In genomic region chr12:109295764-109296425, GRCh38 we compare ENCODE assay signal across 31 cellular contexts. TPM values are rescaled to one million over a fixed set of nuclear protein-coding genes. Genes with fewer than 3 reads are reported as not detected.
"Had no signal": no experiment of that assay in that cellular context is flagged by ENCODE, and none has a peak within 500 bp of the region (broad histone marks: within the 10 kb centered on the region; RNA-seq: fewer than 3 reads in every experiment).

No MANE protein-coding gene starts in this region.

- DNase-seq: activated B cell treated with CpG ODN at 0.5 μM for 24 hours; activated CD4-positive, alpha-beta memory T cell treated with anti-CD3 and anti-CD28 coated beads, Interleukin-2, amount 10 ng/mL, durations not matched to agents 7 days and 5 days; activated CD4-positive, alpha-beta T cell treated with anti-CD3 and anti-CD28 coated beads for 36 hours; activated CD4-positive, alpha-beta T cell treated with anti-CD3 and anti-CD28 coated beads, Interleukin-2, amount 50 U/mL, for 1 hour; activated naive CD8-positive, alpha-beta T cell treated with anti-CD3 and anti-CD28 coated beads, Interleukin-2, amount 50 U/mL, for 24 hours; activated T-cell treated with anti-CD3 and anti-CD28 coated beads for 4 hours; activated T-cell treated with anti-CD3 and anti-CD28 coated beads, Interleukin-2, amount 50 U/mL, for 48 hours; amygdala; brain microvascular endothelial cell; KG1; NCI-H1092; NCI-H1417 treated with DMSO at 0.1 percent for 48 hours; NCI-H1694; NCI-H2029 treated with DMSO at 0.1 percent for 48 hours; NCI-H345; NCI-H510A; NCI-H526 treated with DMSO at 0.1 percent for 48 hours; NCI-H82; T-cell; T-helper 2 cell; T1000 had no signal

- H3K27ac Mint-ChIP-seq: activated B cell treated with CpG ODN at 0.5 μM for 24 hours; activated CD4-positive, alpha-beta memory T cell treated with anti-CD3 and anti-CD28 coated beads, Interleukin-2, amount 10 ng/mL, durations not matched to agents 7 days and 5 days; activated CD4-positive, alpha-beta T cell treated with anti-CD3 and anti-CD28 coated beads for 36 hours; activated naive CD4-positive, alpha-beta T cell treated with anti-CD3 and anti-CD28 coated beads, Interleukin-2, amount 50 U/mL, for 72 hours; activated naive CD8-positive, alpha-beta T cell treated with anti-CD3 and anti-CD28 coated beads, Interleukin-2, amount 50 U/mL, for 24 hours; activated T-helper 17 cell treated with anti-CD3 and anti-CD28 coated beads, Interleukin-2, amount 50 U/mL, for 72 hours; T-cell had no signal

- H3K4me1 Mint-ChIP-seq: activated B cell treated with CpG ODN at 0.5 μM for 24 hours; activated CD4-positive, alpha-beta memory T cell treated with anti-CD3 and anti-CD28 coated beads, Interleukin-2, amount 10 ng/mL, durations not matched to agents 7 days and 5 days; activated CD4-positive, alpha-beta T cell treated with anti-CD3 and anti-CD28 coated beads for 36 hours; activated naive CD8-positive, alpha-beta T cell treated with anti-CD3 and anti-CD28 coated beads, Interleukin-2, amount 50 U/mL, for 24 hours; activated T-helper 17 cell treated with anti-CD3 and anti-CD28 coated beads, Interleukin-2, amount 50 U/mL, for 72 hours; T-cell had no signal

- H3K4me3 Mint-ChIP-seq: activated B cell treated with CpG ODN at 0.5 μM for 24 hours; activated CD4-positive, alpha-beta memory T cell treated with anti-CD3 and anti-CD28 coated beads, Interleukin-2, amount 10 ng/mL, durations not matched to agents 7 days and 5 days; activated CD4-positive, alpha-beta T cell treated with anti-CD3 and anti-CD28 coated beads for 36 hours; activated naive CD8-positive, alpha-beta T cell treated with anti-CD3 and anti-CD28 coated beads, Interleukin-2, amount 50 U/mL, for 24 hours; activated T-helper 17 cell treated with anti-CD3 and anti-CD28 coated beads, Interleukin-2, amount 50 U/mL, for 72 hours; T-cell had no signal

- ATAC-seq: activated CD4-positive, alpha-beta T cell treated with anti-CD3 and anti-CD28 coated beads for 36 hours; activated naive CD4-positive, alpha-beta T cell treated with anti-CD3 and anti-CD28 coated beads, Interleukin-2, amount 50 U/mL, for 72 hours; activated naive CD8-positive, alpha-beta T cell treated with anti-CD3 and anti-CD28 coated beads, Interleukin-2, amount 50 U/mL, for 24 hours; activated T-helper 17 cell treated with anti-CD3 and anti-CD28 coated beads, Interleukin-2, amount 50 U/mL, for 72 hours; Right ventricle myocardium inferior had no signal

- H3K27ac ChIP-seq: brain microvascular endothelial cell, SK-N-MC had no signal

- H3K4me3 ChIP-seq: SK-N-MC had no signal

- H3K9me3 Mint-ChIP-seq: activated B cell treated with CpG ODN at 0.5 μM for 24 hours; activated CD4-positive, alpha-beta memory T cell treated with anti-CD3 and anti-CD28 coated beads, Interleukin-2, amount 10 ng/mL, durations not matched to agents 7 days and 5 days; activated naive CD4-positive, alpha-beta T cell treated with anti-CD3 and anti-CD28 coated beads, Interleukin-2, amount 50 U/mL, for 72 hours; activated naive CD8-positive, alpha-beta T cell treated with anti-CD3 and anti-CD28 coated beads, Interleukin-2, amount 50 U/mL, for 24 hours; activated T-helper 17 cell treated with anti-CD3 and anti-CD28 coated beads, Interleukin-2, amount 50 U/mL, for 72 hours; T-cell had no signal

- FAIRE-seq: TTC549 had no signal

- H3K36me3 Mint-ChIP-seq: activated naive CD4-positive, alpha-beta T cell treated with anti-CD3 and anti-CD28 coated beads, Interleukin-2, amount 50 U/mL, for 72 hours; T-cell had no signal

- H3K36me3 ChIP-seq: brain microvascular endothelial cell had no signal

RNA-seq across cellular contexts. Expression of gene FOXN4, which starts 13.2 kb away (rescaled TPM):
- total RNA-seq: activated B cell treated with CpG ODN at 0.5 μM for 24 hours; activated CD4-positive, alpha-beta memory T cell treated with anti-CD3 and anti-CD28 coated beads, Interleukin-2, amount 10 ng/mL, durations not matched to agents 7 days and 5 days; activated CD4-positive, alpha-beta T cell treated with anti-CD3 and anti-CD28 coated beads for 36 hours; activated CD8-positive, alpha-beta memory T cell treated with anti-CD3 and anti-CD28 coated beads for 36 hours; activated naive CD4-positive, alpha-beta T cell treated with anti-CD3 and anti-CD28 coated beads, Interleukin-2, amount 50 U/mL, for 72 hours; activated T-helper 17 cell treated with anti-CD3 and anti-CD28 coated beads, Interleukin-2, amount 50 U/mL, for 72 hours; cardiac septum; LHCN-M2; M059J; Right ventricle myocardium inferior; RPMI7951; T-cell had no signal

RNA-seq across cellular contexts. Expression of gene MYO1H, which starts 51.8 kb away (rescaled TPM):
- total RNA-seq: activated B cell treated with CpG ODN at 0.5 μM for 24 hours; activated CD4-positive, alpha-beta memory T cell treated with anti-CD3 and anti-CD28 coated beads, Interleukin-2, amount 10 ng/mL, durations not matched to agents 7 days and 5 days; activated CD4-positive, alpha-beta T cell treated with anti-CD3 and anti-CD28 coated beads for 36 hours; activated CD8-positive, alpha-beta memory T cell treated with anti-CD3 and anti-CD28 coated beads for 36 hours; activated naive CD4-positive, alpha-beta T cell treated with anti-CD3 and anti-CD28 coated beads, Interleukin-2, amount 50 U/mL, for 72 hours; activated T-helper 17 cell treated with anti-CD3 and anti-CD28 coated beads, Interleukin-2, amount 50 U/mL, for 72 hours; cardiac septum; LHCN-M2; M059J; RPMI7951; T-cell had no signal
